In the genomic region with DNA sequence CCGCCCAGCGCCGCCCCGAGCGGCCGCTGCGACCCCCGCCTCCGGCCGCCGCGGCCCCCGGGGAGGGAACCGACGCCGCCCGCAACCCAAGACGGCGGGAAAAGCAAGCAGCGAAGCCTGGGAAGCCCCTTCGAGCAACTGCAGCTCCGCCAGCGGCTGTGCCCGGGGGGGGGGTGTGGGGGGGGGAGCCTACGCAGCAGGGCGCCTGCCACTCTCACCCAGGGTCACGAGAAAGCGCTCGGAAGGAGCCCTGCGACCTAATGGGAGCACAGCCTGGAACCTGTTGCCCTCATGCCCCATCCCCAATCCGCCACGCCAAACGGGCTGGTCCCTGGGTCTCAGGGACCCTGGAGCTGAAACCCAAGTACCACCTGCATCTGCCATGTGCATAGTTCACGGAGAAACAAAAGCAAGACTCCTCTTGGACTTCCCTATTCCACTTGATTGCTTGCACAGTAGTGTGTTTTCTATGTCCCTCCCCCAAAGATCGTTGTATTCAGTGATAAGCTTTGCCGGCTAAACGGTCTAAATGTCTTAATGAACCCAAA, we compare ENCODE assay signal across 9 cellular contexts. TPM values are rescaled to one million over a fixed set of nuclear protein-coding genes. Genes with fewer than 3 reads are reported as not detected.
DNase-seq lines count a peak whose midpoint lies in the region; ATAC-seq, FAIRE-seq and TF ChIP-seq lines count a peak whose summit lies in the region.
"Had no signal": no experiment of that assay in that cellular context is flagged by ENCODE, and none has a peak within 500 bp of the region (broad histone marks: within the 10 kb centered on the region; RNA-seq: fewer than 3 reads in every experiment).

No MANE protein-coding gene starts in this region.

- H3K4me3 ChIP-seq in A549 (peak overlapping the region; percentile 67), Panc1 (ENCODE audit: low read depth in 2 of 2, low read length in 2 of 2) (peak overlapping the region; percentile 61 to 78), sigmoid colon (peak overlapping the region; percentile 6 to 57 (median 53))

- H3K4me1 ChIP-seq in A549 = no peaks in the 10 kb centered on the region
- peaks cover 38% of the 10 kb centered on the region for H3K4me1 ChIP-seq in Panc1 (ENCODE audit: control insufficient read depth, insufficient read depth, low read length)
- peaks cover 0 to 14% (median 0%) of the 10 kb centered on the region in 4 donors for H3K4me1 ChIP-seq in sigmoid colon

- CTCF ChIA-PET in A549 (lab: Yijun Ruan, JAX) = interaction anchor here (0.6 to 4.0 kb wide), 6 partner anchors 11 to 443 kb away, joined by 3 to 44 read pairs (median 12); no protein-coding TSS in a partner anchor
- CTCF ChIA-PET in Panc1 (lab: Charles Lee) = interaction anchor here (0.6 to 0.7 kb wide), 2 partner anchors 99 to 477 kb away, joined by 3 to 5 read pairs; no protein-coding TSS in a partner anchor

- no peaks in the 10 kb centered on the region for H3K36me3 Mint-ChIP-seq in endothelial cell (ENCODE audit: low read depth, unreplicated experiment)
- H3K36me3 Mint-ChIP-seq: activated naive CD4-positive, alpha-beta T cell treated with anti-CD3 and anti-CD28 coated beads, Interleukin-2, amount 50 U/mL, for 72 hours had no signal

- 56% methylated on average over 9 of the region's 37 CpGs for WGBS in A549 (ENCODE audit: missing lambda C conversion rate)
- 4 to 6% methylated on average over 31 to 35 of the region's 37 CpGs for WGBS in sigmoid colon, 2 donors

- TF ChIP-seq POLR2A in A549 (IDR thresholded peaks at IDR 0.05; ENCODE audit: low read length) (no peak), sigmoid colon (IDR thresholded peaks at IDR 0.05) (no peak)

- H3K9me3 Mint-ChIP-seq in endothelial cell (ENCODE audit: unreplicated experiment) = no peaks in the 10 kb centered on the region
- H3K9me3 Mint-ChIP-seq: activated naive CD4-positive, alpha-beta T cell treated with anti-CD3 and anti-CD28 coated beads, Interleukin-2, amount 50 U/mL, for 72 hours had no signal

- H3K27ac Mint-ChIP-seq in endothelial cell (ENCODE audit: unreplicated experiment) = no peak overlapping the region
- H3K27ac Mint-ChIP-seq: activated naive CD4-positive, alpha-beta T cell treated with anti-CD3 and anti-CD28 coated beads, Interleukin-2, amount 50 U/mL, for 72 hours had no signal

- peak overlapping the region; percentile 91 for H3K4me2 ChIP-seq in A549

- no peak for TF ChIP-seq RAD21 in A549 (conservative IDR thresholded peaks at IDR 0.05 in 1 of 2, IDR thresholded peaks at IDR 0.05 in 1 of 2)

- no peaks in the 10 kb centered on the region for H3K27me3 ChIP-seq in Panc1 (ENCODE audit: control insufficient read depth, insufficient read depth, low read length)
- no peaks in the 10 kb centered on the region for H3K27me3 ChIP-seq in sigmoid colon

- no peaks in the 10 kb centered on the region for H3K36me3 ChIP-seq in Panc1 (ENCODE audit: control insufficient read depth, insufficient read depth, low read length)
- no peaks in the 10 kb centered on the region for H3K36me3 ChIP-seq in sigmoid colon

- TF ChIP-seq EP300 in A549 (IDR thresholded peaks at IDR 0.05) = no peak
- TF ChIP-seq EP300 in sigmoid colon (IDR thresholded peaks at IDR 0.05) = no peak

- H3K4me3 Mint-ChIP-seq in endothelial cell (ENCODE audit: unreplicated experiment) = peak overlapping the region; percentile 81

- H3K27me3 Mint-ChIP-seq in endothelial cell (ENCODE audit: unreplicated experiment) = peaks cover 2% of the 10 kb centered on the region

- in situ Hi-C loops in Panc1 (cut with HindIII; ENCODE audit: low pct_unique_long_range_greater_than_20kb, low sequenced_read_pairs) = no loop called here

- BruUV-seq in Panc1 (replicated peaks; lab: Mats Ljungman, UMichigan) = no TSS peak

- H3K27ac ChIP-seq in A549 = peak overlapping the region; percentile 68 to 85; a peak in 5 of 6 replicates
- peak overlapping the region; percentile 74 for H3K27ac ChIP-seq in Panc1 (ENCODE audit: low read length)
- peak overlapping the region; percentile 63 to 76 (median 72) for H3K27ac ChIP-seq in sigmoid colon

- intact Hi-C loops in Panc1 (cut with micrococcal nuclease; ENCODE audit: unreplicated experiment) = loop anchor here (10.0 kb wide), 1 partner anchor 94 kb away; no protein-coding TSS in a partner anchor
- intact Hi-C loops in sigmoid colon (cut with DNase I) = no loop called here

- POLR2A ChIA-PET in A549 (lab: Yijun Ruan, JAX) (interaction anchor here (1.3 kb wide), 1 partner anchor 12 kb away, joined by 5 read pairs; a partner anchor contains a TSS), Panc1 (lab: Charles Lee) (interaction anchor here (0.6 to 1.5 kb wide), 2 partner anchors 11 to 19 kb away, joined by 4 to 7 read pairs; no protein-coding TSS in a partner anchor)

- TF ChIP-seq CTCF in A549 (IDR thresholded peaks at IDR 0.05) (no peak), Panc1 (IDR thresholded peaks at IDR 0.05) (no peak), endothelial cell (IDR thresholded peaks at IDR 0.05; ENCODE audit: unreplicated experiment) (no peak), sigmoid colon (IDR thresholded peaks at IDR 0.05) (no peak)

- peaks cover 5% of the 10 kb centered on the region for H3K4me1 Mint-ChIP-seq in endothelial cell (ENCODE audit: unreplicated experiment)

- no peak for FAIRE-seq in A549 (lab: Jason Lieb, UNC)

- no peak for ATAC-seq in A549
- ATAC-seq in GM19463 (IDR thresholded peaks at IDR 0.05; ENCODE audit: unreplicated experiment) = peak; percentile 22
- ATAC-seq in Panc1 = peak; percentile 13; the same call in 1 of the 2 replicates
- no peak for ATAC-seq in GM19328 (IDR thresholded peaks at IDR 0.05; ENCODE audit: unreplicated experiment)

- DNase-seq in A549 (ENCODE audit: low read depth in 1 of 2, low spot score in 1 of 2) (no peak), Panc1 (ENCODE audit: low read depth, low spot score) (no peak), endothelial cell (ENCODE audit: low spot score) (no peak), sigmoid colon (no peak), ecto neural progenitor cell (ENCODE audit: low spot score) (no peak), SW480 (ENCODE audit: low spot score) (no peak)

- H3K9me3 ChIP-seq in A549 (no peaks in the 10 kb centered on the region), Panc1 (ENCODE audit: control insufficient read depth, insufficient read depth, low read depth, low read length) (no peaks in the 10 kb centered on the region), sigmoid colon (no peaks in the 10 kb centered on the region)

TF ChIP-seq in A549, 52 proteins besides CTCF, POLR2A, EP300 and RAD21:
- TF ChIP-seq, protein P1, sequence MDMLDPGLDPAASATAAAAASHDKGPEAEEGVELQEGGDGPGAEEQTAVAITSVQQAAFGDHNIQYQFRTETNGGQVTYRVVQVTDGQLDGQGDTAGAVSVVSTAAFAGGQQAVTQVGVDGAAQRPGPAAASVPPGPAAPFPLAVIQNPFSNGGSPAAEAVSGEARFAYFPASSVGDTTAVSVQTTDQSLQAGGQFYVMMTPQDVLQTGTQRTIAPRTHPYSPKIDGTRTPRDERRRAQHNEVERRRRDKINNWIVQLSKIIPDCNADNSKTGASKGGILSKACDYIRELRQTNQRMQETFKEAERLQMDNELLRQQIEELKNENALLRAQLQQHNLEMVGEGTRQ (IDR thresholded peaks at IDR 0.05) = no peak
- no peak for TF ChIP-seq FOXS1 (CRISPR knock-in tag; IDR thresholded peaks at IDR 0.05)
TF ChIP-seq in A549: peak in this region for 0.

RNA-seq across cellular contexts. Expression of a gene that starts 0.3 kb away (rescaled TPM):
- polyA plus RNA-seq in A549 (2011; rRNA removed) (0.39 and 0.56 TPM in 2 replicates), A549 (2017; fragmentation: RNase III; extraction: RNeasy Plus Mini Kit Qiagen cat#74134 plus additional on column Dnase treatment) (0.13 to 0.21 TPM (median 0.15 TPM) in 3 replicates), sigmoid colon (1 to 10 TPM in 1 of 3 donors, under 1 TPM in 2; 0.46 to 2.5 (median 0.60) TPM)
- 0.12 and 0.19 TPM in 2 replicates for polyA plus RNA-seq in A549 (2012; cell fraction: cytosol; rRNA removed)
- polyA plus RNA-seq in A549 (2012; cell fraction: nucleus; rRNA removed) = 0.56 and 0.72 TPM in 2 replicates
- 0.58 and 0.99 TPM in 2 replicates for polyA minus RNA-seq in A549 (2011; rRNA and poly(A)+ RNA removed)
- total RNA-seq in Panc1 (2021; ENCODE audit: unreplicated experiment) (8.2 TPM), endothelial cell (ENCODE audit: unreplicated experiment) (0.90 TPM), sigmoid colon (1 to 10 TPM; 2.0 to 5.5 (median 4.1) TPM)
- 2.9 TPM for polyA plus RNA-seq in Panc1 (2012; ENCODE audit: insufficient read length)

RNA-seq across cellular contexts. Expression of a gene that starts 11.5 kb away (rescaled TPM):
- polyA plus RNA-seq in A549 (2011; rRNA removed) (137 and 209 TPM in 2 replicates), A549 (2017; fragmentation: RNase III; extraction: RNeasy Plus Mini Kit Qiagen cat#74134 plus additional on column Dnase treatment) (165 to 190 TPM (median 166 TPM) in 3 replicates), sigmoid colon (10 to 100 TPM; 19.7 to 47.5 (median 24.0) TPM)
- 88.4 and 101 TPM in 2 replicates for polyA plus RNA-seq in A549 (2012; cell fraction: cytosol; rRNA removed)
- polyA plus RNA-seq in A549 (2012; cell fraction: nucleus; rRNA removed) = 65.4 and 111 TPM in 2 replicates
- 113 and 122 TPM in 2 replicates for polyA minus RNA-seq in A549 (2011; rRNA and poly(A)+ RNA removed)
- total RNA-seq in Panc1 (2021; ENCODE audit: unreplicated experiment) (179 TPM), endothelial cell (ENCODE audit: unreplicated experiment) (28.5 TPM), sigmoid colon (10 to 100 TPM; 18.2 to 38.8 (median 19.2) TPM)
- 131 TPM for polyA plus RNA-seq in Panc1 (2012; ENCODE audit: insufficient read length)

RNA-seq across cellular contexts. Expression of a gene that starts 54.1 kb away (rescaled TPM):
- polyA plus RNA-seq in A549 (2011; rRNA removed) (10.7 and 11.2 TPM in 2 replicates), A549 (2017; fragmentation: RNase III; extraction: RNeasy Plus Mini Kit Qiagen cat#74134 plus additional on column Dnase treatment) (13.8 to 15.1 TPM (median 14.3 TPM) in 3 replicates), sigmoid colon (10 to 100 TPM; 16.4 to 30.3 (median 22.2) TPM)
- polyA plus RNA-seq in A549 (2012; cell fraction: cytosol; rRNA removed) = 9.6 and 10.7 TPM in 2 replicates
- 14.9 and 15.8 TPM in 2 replicates for polyA plus RNA-seq in A549 (2012; cell fraction: nucleus; rRNA removed)
- 8.6 and 11.1 TPM in 2 replicates for polyA minus RNA-seq in A549 (2011; rRNA and poly(A)+ RNA removed)
- total RNA-seq in Panc1 (2021; ENCODE audit: unreplicated experiment) (89.3 TPM), endothelial cell (ENCODE audit: unreplicated experiment) (11.3 TPM), sigmoid colon (10 to 100 TPM; 24.6 to 36.7 (median 28.2) TPM)
- polyA plus RNA-seq in Panc1 (2012; ENCODE audit: insufficient read length) = 47.3 TPM

Comparison
In these comparisons a context has a peak if more than half of its experiments do, and no peak if none do; other contexts are left out.
1. ATAC-seq: peak in GM19463 (single experiment) and Panc1 (single experiment); none in A549 (0 of 2) and GM19328 (single experiment).
2. Peak in every context shown above with its lines, with median percentiles within 50 percentile points of each other: H3K27ac ChIP-seq and H3K4me3 ChIP-seq.